ENCODE assay signal across 9 cellular contexts in the genomic region with DNA sequence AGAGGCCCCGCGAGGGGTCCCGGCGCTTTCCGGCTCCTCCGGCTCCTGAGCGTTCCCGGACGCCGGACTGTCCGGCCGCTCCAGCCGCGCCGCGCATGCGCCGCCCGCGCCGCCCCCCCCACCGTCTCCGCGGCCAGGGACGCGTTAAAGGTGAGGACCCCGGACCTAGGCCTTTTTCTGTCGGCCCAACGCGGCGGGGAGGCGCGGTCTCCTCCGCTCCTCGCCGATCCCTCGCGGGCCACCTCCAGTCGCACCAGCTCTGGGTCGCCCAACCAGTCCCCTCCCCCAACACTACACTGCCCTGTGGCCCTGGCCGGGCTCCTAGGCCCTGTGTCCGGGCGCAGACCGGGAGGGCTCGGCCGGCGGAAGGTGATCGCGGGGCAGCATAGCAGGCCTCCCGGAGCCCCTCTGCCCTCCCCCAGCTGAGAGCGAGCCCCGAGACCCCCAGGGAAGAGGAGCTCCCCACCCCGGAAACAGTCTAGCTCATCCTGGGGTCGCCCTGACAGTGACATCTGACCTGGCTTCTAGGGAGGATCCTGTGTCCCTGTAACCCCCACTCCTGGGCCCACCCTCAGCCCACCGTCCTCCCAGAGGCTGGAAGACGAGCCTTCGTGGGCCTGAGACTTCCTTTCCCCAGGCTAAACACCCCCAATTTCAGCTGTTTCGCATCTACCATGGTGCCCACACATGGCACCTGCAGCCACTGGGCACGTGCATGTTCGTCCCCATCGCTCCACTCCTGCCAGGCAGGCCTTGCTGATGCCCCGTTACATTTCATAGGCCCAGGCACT. TPM values are rescaled to one million over a fixed set of nuclear protein-coding genes. Genes with fewer than 3 reads are reported as not detected.
DNase-seq lines count a peak whose midpoint lies in the region; ATAC-seq, FAIRE-seq and TF ChIP-seq lines count a peak whose summit lies in the region.
"Had no signal": no experiment of that assay in that cellular context is flagged by ENCODE, and none has a peak within 500 bp of the region (broad histone marks: within the 10 kb centered on the region; RNA-seq: fewer than 3 reads in every experiment).

No MANE protein-coding gene starts in this region.

- no peaks in the 10 kb centered on the region; a peak in 1 of 4 replicates for H3K27me3 ChIP-seq in GM12878 (replicated peaks in 1 of 2; ENCODE audit: control insufficient read depth in 2 of 2, insufficient read depth in 2 of 2, low read length in 1 of 2)

- POLR2A ChIA-PET in GM12878 (lab: Charles Lee), result interaction anchor here (1.1 to 1.3 kb wide), 3 partner anchors 11 to 114 kb away, joined by 3 read pairs; no protein-coding TSS in a partner anchor

- TF ChIP-seq POLR2A in GM12878 (IDR thresholded peaks at IDR 0.05; ENCODE audit: low read depth, low read length), result peak; percentile 71

- RAD21 ChIA-PET in GM12878 (lab: Charles Lee; ENCODE audit: unreplicated experiment), result interaction anchor here (0.8 to 1.4 kb wide), 6 partner anchors 20 to 119 kb away, joined by 3 to 6 read pairs (median 4); no protein-coding TSS in a partner anchor

- intact Hi-C loops in GM12878 (cut with micrococcal nuclease; ENCODE audit: unreplicated experiment), result no loop called here

- in situ Hi-C loops in GM12878 (cut with MboI), result no loop called here

- H4K20me1 ChIP-seq in GM12878 (ENCODE audit: control insufficient read depth, insufficient read depth), result no peaks in the 10 kb centered on the region

- CTCF ChIA-PET in GM12878 (lab: Yijun Ruan, JAX), result interaction anchor here (1.3 to 1.5 kb wide), 2 partner anchors 67 to 119 kb away, joined by 3 to 6 read pairs; no protein-coding TSS in a partner anchor

- no peak for TF ChIP-seq EP300 in GM12878 (IDR thresholded peaks at IDR 0.05; ENCODE audit: borderline replicate concordance in 1 of 2, control insufficient read depth in 1 of 2, low read depth in 2 of 2, low read length in 2 of 2)

- DNase-seq in AG20443 (ENCODE audit: low spot score) (peak; percentile 99), NCI-H2196 (lab: John Stamatoyannopoulos, UW; ENCODE audit: unreplicated experiment) (peak; percentile 62), GM12878 (ENCODE audit: low read depth, low spot score) (no peak), retinal pigment epithelial cell (ENCODE audit: low read depth) (no peak), DMS79 treated with DMSO at 0.1 percent for 48 hours (lab: John Stamatoyannopoulos, UW) (no peak)

- TF ChIP-seq CTCF in GM12878 (IDR thresholded peaks at IDR 0.05 in 2 of 3, conservative IDR thresholded peaks at IDR 0.05 in 1 of 3; ENCODE audit: control insufficient read depth in 2 of 3, extremely low read depth in 1 of 3, insufficient read depth in 1 of 3, low read depth in 3 of 3, low read length in 3 of 3) (no peak), retinal pigment epithelial cell (conservative IDR thresholded peaks at IDR 0.05; ENCODE audit: low read depth, low read length) (no peak)

- no peak for FAIRE-seq in GM12878 (lab: Jason Lieb, UNC)

- no peaks in the 10 kb centered on the region; the same call in 2 of the 3 replicates for H3K9me3 ChIP-seq in GM12878 (replicated peaks; ENCODE audit: control insufficient read depth, insufficient read depth, low read length)

- ATAC-seq in GM18498 (IDR thresholded peaks at IDR 0.05; ENCODE audit: unreplicated experiment), result peak; percentile 69
- ATAC-seq in HG02678 (IDR thresholded peaks at IDR 0.05; ENCODE audit: unreplicated experiment), result peak; percentile 69
- ATAC-seq in GM12878, result peak; percentile 75

- H3K79me2 ChIP-seq in GM12878 (ENCODE audit: control insufficient read depth, insufficient read depth, low read length), result peaks cover 9% of the 10 kb centered on the region

- peak overlapping the region; percentile 82 for H3K4me2 ChIP-seq in GM12878 (ENCODE audit: control insufficient read depth, insufficient read depth)

- SMC1A ChIA-PET in GM12878 (lab: Charles Lee; ENCODE audit: uncharacterized antibody, unreplicated experiment), result no interaction called here

- 13% methylated on average over 47 of the region's 62 CpGs for WGBS in GM12878 (ENCODE audit: insufficient coverage, insufficient replicate concordance, low lambda C conversion rate, missing lambda C conversion rate)

- H3K4me3 ChIP-seq in GM12878 (peak overlapping the region; percentile 96), iPS-11a (ENCODE audit: low read depth, low read length) (peak overlapping the region; percentile 79), retinal pigment epithelial cell (ENCODE audit: low read length) (peak overlapping the region; percentile 91)

- no peak for TF ChIP-seq RAD21 in GM12878 (IDR thresholded peaks at IDR 0.05; ENCODE audit: insufficient read depth, low read depth, low read length)

- peak overlapping the region; percentile 86 for H2AFZ ChIP-seq in GM12878 (ENCODE audit: control insufficient read depth, low read depth, low read length)

- peak overlapping the region; percentile 55 for H3K27ac ChIP-seq in GM12878 (ENCODE audit: control insufficient read depth, insufficient read depth)

- BruUV-seq in GM12878 (replicated peaks; lab: Mats Ljungman, UMichigan), result no TSS peak

- peak overlapping the region; percentile 87 for H3K9ac ChIP-seq in GM12878 (ENCODE audit: control insufficient read depth, insufficient read depth, low read length)

- no peaks in the 10 kb centered on the region for H3K36me3 ChIP-seq in GM12878 (ENCODE audit: control insufficient read depth in 2 of 2, insufficient read depth in 2 of 2, low read length in 1 of 2)

- peaks cover 8% of the 10 kb centered on the region; the same call in 1 of the 2 replicates for H3K4me1 ChIP-seq in GM12878 (ENCODE audit: control insufficient read depth, insufficient read depth, low read length)

RNA-seq across cellular contexts. Expression of a gene that starts 14.7 kb away (rescaled TPM):
- 41.0 and 47.4 TPM in 2 replicates for total RNA-seq in GM12878 (2013; cell fraction: nucleolus; rRNA removed)
- total RNA-seq in GM12878 (2014; rRNA removed) (4.5 and 5.4 TPM in 2 replicates), GM12878 (2014; rRNA removed; fragmentation: Illumina TruSeq; extraction: Trizol) (1.4 and 1.8 TPM in 2 replicates), GM12878 (2021) (10.7 and 14.1 TPM in 2 replicates)
- 1.7 TPM for polyA plus RNA-seq in GM12878 (2011; ENCODE audit: low read depth)
- polyA plus RNA-seq in GM12878 (2011; rRNA removed) (1.8 and 2.3 TPM in 2 replicates), GM12878 (2014; fragmentation: Illumina TruSeq; extraction: Trizol) (0.11 and 1.1 TPM in 2 replicates), GM12878 (2014; fragmentation: Nextera tagmentation; extraction: Ambion mirVana) (under 1 TPM in 1 of 2 experiments, not detected in 1; 0.13 TPM), GM12878 (2014; rRNA removed) (5.7 and 9.5 TPM in 2 replicates), GM12878 (2016; fragmentation: Nextera tagmentation; extraction: Ambion mirVana) (1 to 10 TPM; 2.8 to 5.4 TPM)
- 3.2 and 4.4 TPM in 2 replicates for polyA plus RNA-seq in GM12878 (2011; cell fraction: cytosol; rRNA removed)
- polyA plus RNA-seq in GM12878 (2011; cell fraction: nucleus; rRNA removed), result 20.1 and 28.7 TPM in 2 replicates
- 6.1 and 7.0 TPM in 2 replicates for polyA plus RNA-seq in GM12878 (2012)
- 4.2 and 5.8 TPM in 2 replicates for polyA minus RNA-seq in GM12878 (2011; rRNA and poly(A)+ RNA removed)
- polyA minus RNA-seq in GM12878 (2011; cell fraction: cytosol; rRNA and poly(A)+ RNA removed), result 2.5 and 3.5 TPM in 2 replicates
- 8.6 and 10.0 TPM in 2 replicates for polyA minus RNA-seq in GM12878 (2011; cell fraction: nucleus; rRNA and poly(A)+ RNA removed)
- total RNA-seq: T-helper 1 cell treated with Interleukin-12 subunit alpha and Interleukin-12 subunit beta and Interleukin-4 antibody, amounts not matched to agents 30 ng/mL and 1 ng/mL, for 36 hours had no signal

RNA-seq across cellular contexts. Expression of a gene that starts 47.3 kb away (rescaled TPM):
- total RNA-seq in GM12878 (2013; cell fraction: nucleolus; rRNA removed), result not detected in 2 replicates
- total RNA-seq in GM12878 (2014; rRNA removed), result 0.28 and 0.33 TPM in 2 replicates
- not detected in 2 replicates for total RNA-seq in GM12878 (2014; rRNA removed; fragmentation: Illumina TruSeq; extraction: Trizol)
- 4.4 and 6.2 TPM in 2 replicates for total RNA-seq in GM12878 (2021)
- polyA plus RNA-seq in GM12878 (2011; ENCODE audit: low read depth), result not detected
- polyA plus RNA-seq in GM12878 (2011; rRNA removed), result not detected in 2 replicates
- not detected in 2 replicates for polyA plus RNA-seq in GM12878 (2011; cell fraction: cytosol; rRNA removed)
- polyA plus RNA-seq in GM12878 (2011; cell fraction: nucleus; rRNA removed), result not detected in 2 replicates
- not detected in 2 replicates for polyA plus RNA-seq in GM12878 (2012)
- not detected in 2 replicates for polyA plus RNA-seq in GM12878 (2014; fragmentation: Illumina TruSeq; extraction: Trizol)
- not detected for polyA plus RNA-seq in GM12878 (2014; fragmentation: Nextera tagmentation; extraction: Ambion mirVana)
- polyA plus RNA-seq in GM12878 (2014; rRNA removed), result not detected in 2 replicates
- not detected for polyA plus RNA-seq in GM12878 (2016; fragmentation: Nextera tagmentation; extraction: Ambion mirVana)
- not detected in 2 replicates for polyA minus RNA-seq in GM12878 (2011; rRNA and poly(A)+ RNA removed)
- polyA minus RNA-seq in GM12878 (2011; cell fraction: cytosol; rRNA and poly(A)+ RNA removed), result not detected in 2 replicates
- polyA minus RNA-seq in GM12878 (2011; cell fraction: nucleus; rRNA and poly(A)+ RNA removed), result not detected in 2 replicates
- total RNA-seq: T-helper 1 cell treated with Interleukin-12 subunit alpha and Interleukin-12 subunit beta and Interleukin-4 antibody, amounts not matched to agents 30 ng/mL and 1 ng/mL, for 36 hours had no signal

RNA-seq across cellular contexts. Expression of a gene that starts 59.1 kb away (rescaled TPM):
- total RNA-seq in GM12878 (2013; cell fraction: nucleolus; rRNA removed), result not detected in 2 replicates
- not detected in 2 replicates for total RNA-seq in GM12878 (2014; rRNA removed)
- not detected in 2 replicates for total RNA-seq in GM12878 (2014; rRNA removed; fragmentation: Illumina TruSeq; extraction: Trizol)
- 8.9 and 9.4 TPM in 2 replicates for total RNA-seq in GM12878 (2021)
- not detected for polyA plus RNA-seq in GM12878 (2011; ENCODE audit: low read depth)
- not detected in 2 replicates for polyA plus RNA-seq in GM12878 (2011; rRNA removed)
- polyA plus RNA-seq in GM12878 (2011; cell fraction: cytosol; rRNA removed), result not detected in 2 replicates
- polyA plus RNA-seq in GM12878 (2011; cell fraction: nucleus; rRNA removed), result not detected in 2 replicates
- polyA plus RNA-seq in GM12878 (2012), result not detected in 2 replicates
- polyA plus RNA-seq in GM12878 (2014; fragmentation: Illumina TruSeq; extraction: Trizol), result not detected in 2 replicates
- polyA plus RNA-seq in GM12878 (2014; fragmentation: Nextera tagmentation; extraction: Ambion mirVana), result not detected
- not detected in 2 replicates for polyA plus RNA-seq in GM12878 (2014; rRNA removed)
- not detected for polyA plus RNA-seq in GM12878 (2016; fragmentation: Nextera tagmentation; extraction: Ambion mirVana)
- not detected in 2 replicates for polyA minus RNA-seq in GM12878 (2011; rRNA and poly(A)+ RNA removed)
- polyA minus RNA-seq in GM12878 (2011; cell fraction: cytosol; rRNA and poly(A)+ RNA removed), result not detected in 2 replicates
- not detected in 2 replicates for polyA minus RNA-seq in GM12878 (2011; cell fraction: nucleus; rRNA and poly(A)+ RNA removed)
- total RNA-seq: T-helper 1 cell treated with Interleukin-12 subunit alpha and Interleukin-12 subunit beta and Interleukin-4 antibody, amounts not matched to agents 30 ng/mL and 1 ng/mL, for 36 hours had no signal

Comparison
In these comparisons a context has a peak if more than half of its experiments do, and no peak if none do; other contexts are left out.
1. DNase-seq: peak in AG20443 (single experiment) and NCI-H2196 (single experiment); none in GM12878 (single experiment), retinal pigment epithelial cell (single experiment) and DMS79 treated with DMSO at 0.1 percent for 48 hours (single experiment).
2. Peak in every context shown above with its lines, with median percentiles within 50 percentile points of each other: ATAC-seq and H3K4me3 ChIP-seq.